ENCODE assay signal across 8 cellular contexts in genomic region chr4:2800691-2801596, GRCh38. TPM values are rescaled to one million over a fixed set of nuclear protein-coding genes. Genes with fewer than 3 reads are reported as not detected.
A peak's percentile ranks its signal among the peaks of the same experiment; 100 is the strongest.
DNase-seq lines count a peak whose midpoint lies in the region; TF ChIP-seq lines count a peak whose summit lies in the region.

No MANE protein-coding gene starts in this region.

- H3K27ac ChIP-seq in sigmoid colon: peak overlapping the region; percentile 71 to 81 (median 79)

- H3K9me3 ChIP-seq in sigmoid colon: no peaks in the 10 kb centered on the region

- TF ChIP-seq POLR2A in sigmoid colon (IDR thresholded peaks at IDR 0.05): no peak

- WGBS in sigmoid colon, 2 donors: 50 to 78% methylated on average over 29 of the region's 29 CpGs

- no peaks in the 10 kb centered on the region for H3K36me3 ChIP-seq in sigmoid colon

- peaks cover 0 to 87% (median 69%) of the 10 kb centered on the region in 4 donors for H3K4me1 ChIP-seq in sigmoid colon

- intact Hi-C loops in sigmoid colon (cut with DNase I): no loop called here

- TF ChIP-seq EP300 in sigmoid colon (IDR thresholded peaks at IDR 0.05): peak in 1 of 4 donors; percentile 4

- TF ChIP-seq CTCF in sigmoid colon (IDR thresholded peaks at IDR 0.05): no peak

- peak; percentile 73 for DNase-seq in activated effector memory CD4-positive, alpha-beta T cell treated with anti-CD3 and anti-CD28 coated beads, Interleukin-2, amount 50 U/mL, for 16 hours
- no peak for DNase-seq in activated effector memory CD4-positive, alpha-beta T cell treated with Interleukin-2 at 50 U/mL for 16 hours
- DNase-seq in Kasumi-1 (lab: John Stamatoyannopoulos, UW): peak; percentile 85 to 89
- peak in 50 of 56 donors; percentile 33 to 88 (median 76) for DNase-seq in amygdala (lab: John Stamatoyannopoulos, UW)
- peak; percentile 59 to 68 for DNase-seq in hippocampal formation (lab: John Stamatoyannopoulos, UW)
- peak; percentile 91 for DNase-seq in sigmoid colon
- DNase-seq in activated gamma-delta T cell treated with Interleukin-2 at 50 U/mL for 16 hours: no peak
- DNase-seq in NCI-H345 (lab: John Stamatoyannopoulos, UW): no peak

- H3K4me3 ChIP-seq in sigmoid colon: peak overlapping the region in 3 of 4 donors; percentile 7 to 26 (median 14)

- H3K27me3 ChIP-seq in sigmoid colon: no peaks in the 10 kb centered on the region

RNA-seq across cellular contexts. Expression of gene SH3BP2, which starts 8.1 kb away (rescaled TPM):
- 10 to 100 TPM; 18.4 to 49.3 (median 24.2) TPM for total RNA-seq in sigmoid colon
- 10 to 100 TPM; 18.6 to 82.4 (median 35.6) TPM for polyA plus RNA-seq in sigmoid colon

RNA-seq across cellular contexts. Expression of gene ADD1, which starts 42.7 kb away (rescaled TPM):
- 100 to 1,000 TPM; 166 to 378 (median 183) TPM for total RNA-seq in sigmoid colon
- 100 to 1,000 TPM; 113 to 162 (median 120) TPM for polyA plus RNA-seq in sigmoid colon

RNA-seq across cellular contexts. Expression of gene TNIP2, which starts 44.8 kb away (rescaled TPM):
- total RNA-seq in sigmoid colon: 10 to 100 TPM; 56.3 to 68.8 (median 66.9) TPM
- 10 to 100 TPM; 51.7 to 65.0 (median 51.8) TPM for polyA plus RNA-seq in sigmoid colon

Comparison
In these comparisons a context has a peak if more than half of its experiments do, and no peak if none do; other contexts are left out.
1. DNase-seq: peak in activated effector memory CD4-positive, alpha-beta T cell treated with anti-CD3 and anti-CD28 coated beads, Interleukin-2, amount 50 U/mL, for 16 hours (single experiment), Kasumi-1 (2 of 2), amygdala (50 of 56), hippocampal formation (2 of 2) and sigmoid colon (single experiment); none in activated effector memory CD4-positive, alpha-beta T cell treated with Interleukin-2 at 50 U/mL for 16 hours (single experiment), activated gamma-delta T cell treated with Interleukin-2 at 50 U/mL for 16 hours (single experiment) and NCI-H345 (single experiment).